1 cellular context compared by ENCODE assay signal in the genomic region with DNA sequence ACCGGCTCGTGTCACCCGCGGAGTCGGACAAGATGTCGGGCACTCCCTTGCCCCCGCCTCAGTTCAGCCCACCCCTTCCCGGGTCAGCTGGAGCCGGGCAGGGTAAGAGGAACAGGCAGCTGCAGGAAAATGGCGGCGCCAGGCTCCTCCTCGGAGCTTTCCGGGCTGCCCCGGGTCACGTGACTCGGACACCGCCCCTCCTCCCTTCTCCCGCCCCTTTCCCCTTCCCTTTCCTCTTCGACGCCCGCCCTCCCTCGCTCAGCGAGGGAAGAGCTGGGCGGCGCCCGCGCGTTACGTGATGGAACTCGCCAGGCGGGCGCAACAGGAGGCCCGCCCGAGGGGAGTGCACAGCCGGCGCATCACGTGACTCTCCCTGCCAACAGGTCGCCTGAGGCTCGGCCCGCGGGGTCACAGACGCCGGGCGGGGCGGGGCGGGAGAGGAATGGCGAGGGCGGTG.
TF ChIP-seq lines count a peak whose summit lies in the region.

A gene with protein sequence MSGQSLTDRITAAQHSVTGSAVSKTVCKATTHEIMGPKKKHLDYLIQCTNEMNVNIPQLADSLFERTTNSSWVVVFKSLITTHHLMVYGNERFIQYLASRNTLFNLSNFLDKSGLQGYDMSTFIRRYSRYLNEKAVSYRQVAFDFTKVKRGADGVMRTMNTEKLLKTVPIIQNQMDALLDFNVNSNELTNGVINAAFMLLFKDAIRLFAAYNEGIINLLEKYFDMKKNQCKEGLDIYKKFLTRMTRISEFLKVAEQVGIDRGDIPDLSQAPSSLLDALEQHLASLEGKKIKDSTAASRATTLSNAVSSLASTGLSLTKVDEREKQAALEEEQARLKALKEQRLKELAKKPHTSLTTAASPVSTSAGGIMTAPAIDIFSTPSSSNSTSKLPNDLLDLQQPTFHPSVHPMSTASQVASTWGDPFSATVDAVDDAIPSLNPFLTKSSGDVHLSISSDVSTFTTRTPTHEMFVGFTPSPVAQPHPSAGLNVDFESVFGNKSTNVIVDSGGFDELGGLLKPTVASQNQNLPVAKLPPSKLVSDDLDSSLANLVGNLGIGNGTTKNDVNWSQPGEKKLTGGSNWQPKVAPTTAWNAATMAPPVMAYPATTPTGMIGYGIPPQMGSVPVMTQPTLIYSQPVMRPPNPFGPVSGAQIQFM (minus strand): TSS at position 134 of the 457 bp plus-strand sequence. CDS start 304 bp downstream, outside the sequence.

TF ChIP-seq in HEK293, 187 proteins besides CTCF, POLR2A, EP300 and RAD21 (continued from another document and continues in another):
- TF ChIP-seq, protein P1, sequence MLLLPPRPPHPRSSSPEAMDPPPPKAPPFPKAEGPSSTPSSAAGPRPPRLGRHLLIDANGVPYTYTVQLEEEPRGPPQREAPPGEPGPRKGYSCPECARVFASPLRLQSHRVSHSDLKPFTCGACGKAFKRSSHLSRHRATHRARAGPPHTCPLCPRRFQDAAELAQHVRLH (tag by site-specific recombination; IDR thresholded peaks at IDR 0.05), result no peak
- TF ChIP-seq, protein P2, sequence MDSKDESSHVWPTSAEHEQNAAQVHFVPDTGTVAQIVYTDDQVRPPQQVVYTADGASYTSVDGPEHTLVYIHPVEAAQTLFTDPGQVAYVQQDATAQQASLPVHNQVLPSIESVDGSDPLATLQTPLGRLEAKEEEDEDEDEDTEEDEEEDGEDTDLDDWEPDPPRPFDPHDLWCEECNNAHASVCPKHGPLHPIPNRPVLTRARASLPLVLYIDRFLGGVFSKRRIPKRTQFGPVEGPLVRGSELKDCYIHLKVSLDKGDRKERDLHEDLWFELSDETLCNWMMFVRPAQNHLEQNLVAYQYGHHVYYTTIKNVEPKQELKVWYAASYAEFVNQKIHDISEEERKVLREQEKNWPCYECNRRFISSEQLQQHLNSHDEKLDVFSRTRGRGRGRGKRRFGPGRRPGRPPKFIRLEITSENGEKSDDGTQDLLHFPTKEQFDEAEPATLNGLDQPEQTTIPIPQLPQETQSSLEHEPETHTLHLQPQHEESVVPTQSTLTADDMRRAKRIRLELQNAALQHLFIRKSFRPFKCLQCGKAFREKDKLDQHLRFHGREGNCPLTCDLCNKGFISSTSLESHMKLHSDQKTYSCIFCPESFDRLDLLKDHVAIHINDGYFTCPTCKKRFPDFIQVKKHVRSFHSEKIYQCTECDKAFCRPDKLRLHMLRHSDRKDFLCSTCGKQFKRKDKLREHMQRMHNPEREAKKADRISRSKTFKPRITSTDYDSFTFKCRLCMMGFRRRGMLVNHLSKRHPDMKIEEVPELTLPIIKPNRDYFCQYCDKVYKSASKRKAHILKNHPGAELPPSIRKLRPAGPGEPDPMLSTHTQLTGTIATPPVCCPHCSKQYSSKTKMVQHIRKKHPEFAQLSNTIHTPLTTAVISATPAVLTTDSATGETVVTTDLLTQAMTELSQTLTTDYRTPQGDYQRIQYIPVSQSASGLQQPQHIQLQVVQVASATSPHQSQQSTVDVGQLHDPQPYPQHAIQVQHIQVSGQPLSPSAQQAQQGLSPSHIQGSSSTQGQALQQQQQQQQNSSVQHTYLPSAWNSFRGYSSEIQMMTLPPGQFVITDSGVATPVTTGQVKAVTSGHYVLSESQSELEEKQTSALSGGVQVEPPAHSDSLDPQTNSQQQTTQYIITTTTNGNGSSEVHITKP (tag by site-specific recombination; IDR thresholded peaks at IDR 0.05), result peak; percentile 76; the same call in 1 of the 2 replicates
- TF ChIP-seq ZNF521 (tag by site-specific recombination; IDR thresholded peaks at IDR 0.05) (no peak), HOXD13 (CRISPR knock-in tag; IDR thresholded peaks at IDR 0.05; ENCODE audit: borderline replicate concordance) (no peak), ZNF433 (tag by site-specific recombination; IDR thresholded peaks at IDR 0.05; ENCODE audit: low read depth) (no peak), ZNF623 (tag by site-specific recombination; IDR thresholded peaks at IDR 0.05) (no peak), ZNF16 (tag by site-specific recombination; IDR thresholded peaks at IDR 0.05; ENCODE audit: low read depth) (no peak), ZNF785 (tag by site-specific recombination; IDR thresholded peaks at IDR 0.05) (no peak), ZNF792 (tag by site-specific recombination; IDR thresholded peaks at IDR 0.05) (no peak), ZNF24 (tag by site-specific recombination; IDR thresholded peaks at IDR 0.05) (peak; percentile 64; the same call in 1 of the 2 replicates), ZNF558 (tag by site-specific recombination; IDR thresholded peaks at IDR 0.05) (no peak), ZNF670 (tag by site-specific recombination; IDR thresholded peaks at IDR 0.05; ENCODE audit: low read depth) (no peak), ZNF394 (tag by site-specific recombination; IDR thresholded peaks at IDR 0.05; ENCODE audit: borderline replicate concordance) (peak; percentile 40; the same call in 1 of the 2 replicates), ZNF19 (tag by site-specific recombination; IDR thresholded peaks at IDR 0.05; ENCODE audit: low read depth) (no peak), ZEB2 (tag by site-specific recombination; IDR thresholded peaks at IDR 0.05) (peak; percentile 50; the same call in 1 of the 2 replicates)
- TF ChIP-seq, protein P3, sequence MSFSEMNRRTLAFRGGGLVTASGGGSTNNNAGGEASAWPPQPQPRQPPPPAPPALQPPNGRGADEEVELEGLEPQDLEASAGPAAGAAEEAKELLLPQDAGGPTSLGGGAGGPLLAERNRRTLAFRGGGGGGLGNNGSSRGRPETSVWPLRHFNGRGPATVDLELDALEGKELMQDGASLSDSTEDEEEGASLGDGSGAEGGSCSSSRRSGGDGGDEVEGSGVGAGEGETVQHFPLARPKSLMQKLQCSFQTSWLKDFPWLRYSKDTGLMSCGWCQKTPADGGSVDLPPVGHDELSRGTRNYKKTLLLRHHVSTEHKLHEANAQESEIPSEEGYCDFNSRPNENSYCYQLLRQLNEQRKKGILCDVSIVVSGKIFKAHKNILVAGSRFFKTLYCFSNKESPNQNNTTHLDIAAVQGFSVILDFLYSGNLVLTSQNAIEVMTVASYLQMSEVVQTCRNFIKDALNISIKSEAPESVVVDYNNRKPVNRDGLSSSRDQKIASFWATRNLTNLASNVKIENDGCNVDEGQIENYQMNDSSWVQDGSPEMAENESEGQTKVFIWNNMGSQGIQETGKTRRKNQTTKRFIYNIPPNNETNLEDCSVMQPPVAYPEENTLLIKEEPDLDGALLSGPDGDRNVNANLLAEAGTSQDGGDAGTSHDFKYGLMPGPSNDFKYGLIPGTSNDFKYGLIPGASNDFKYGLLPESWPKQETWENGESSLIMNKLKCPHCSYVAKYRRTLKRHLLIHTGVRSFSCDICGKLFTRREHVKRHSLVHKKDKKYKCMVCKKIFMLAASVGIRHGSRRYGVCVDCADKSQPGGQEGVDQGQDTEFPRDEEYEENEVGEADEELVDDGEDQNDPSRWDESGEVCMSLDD (tag by site-specific recombination; IDR thresholded peaks at IDR 0.05), result 0 out of 2 replicates have a peak, but pooled peaks have one; percentile 26
- TF ChIP-seq, protein P4, sequence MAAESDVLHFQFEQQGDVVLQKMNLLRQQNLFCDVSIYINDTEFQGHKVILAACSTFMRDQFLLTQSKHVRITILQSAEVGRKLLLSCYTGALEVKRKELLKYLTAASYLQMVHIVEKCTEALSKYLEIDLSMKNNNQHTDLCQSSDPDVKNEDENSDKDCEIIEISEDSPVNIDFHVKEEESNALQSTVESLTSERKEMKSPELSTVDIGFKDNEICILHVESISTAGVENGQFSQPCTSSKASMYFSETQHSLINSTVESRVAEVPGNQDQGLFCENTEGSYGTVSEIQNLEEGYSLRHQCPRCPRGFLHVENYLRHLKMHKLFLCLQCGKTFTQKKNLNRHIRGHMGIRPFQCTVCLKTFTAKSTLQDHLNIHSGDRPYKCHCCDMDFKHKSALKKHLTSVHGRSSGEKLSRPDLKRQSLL (tag by site-specific recombination; IDR thresholded peaks at IDR 0.05), result no peak
- TF ChIP-seq, protein P5, sequence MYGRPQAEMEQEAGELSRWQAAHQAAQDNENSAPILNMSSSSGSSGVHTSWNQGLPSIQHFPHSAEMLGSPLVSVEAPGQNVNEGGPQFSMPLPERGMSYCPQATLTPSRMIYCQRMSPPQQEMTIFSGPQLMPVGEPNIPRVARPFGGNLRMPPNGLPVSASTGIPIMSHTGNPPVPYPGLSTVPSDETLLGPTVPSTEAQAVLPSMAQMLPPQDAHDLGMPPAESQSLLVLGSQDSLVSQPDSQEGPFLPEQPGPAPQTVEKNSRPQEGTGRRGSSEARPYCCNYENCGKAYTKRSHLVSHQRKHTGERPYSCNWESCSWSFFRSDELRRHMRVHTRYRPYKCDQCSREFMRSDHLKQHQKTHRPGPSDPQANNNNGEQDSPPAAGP (tag by site-specific recombination; IDR thresholded peaks at IDR 0.05), result no peak
- TF ChIP-seq, protein P6, sequence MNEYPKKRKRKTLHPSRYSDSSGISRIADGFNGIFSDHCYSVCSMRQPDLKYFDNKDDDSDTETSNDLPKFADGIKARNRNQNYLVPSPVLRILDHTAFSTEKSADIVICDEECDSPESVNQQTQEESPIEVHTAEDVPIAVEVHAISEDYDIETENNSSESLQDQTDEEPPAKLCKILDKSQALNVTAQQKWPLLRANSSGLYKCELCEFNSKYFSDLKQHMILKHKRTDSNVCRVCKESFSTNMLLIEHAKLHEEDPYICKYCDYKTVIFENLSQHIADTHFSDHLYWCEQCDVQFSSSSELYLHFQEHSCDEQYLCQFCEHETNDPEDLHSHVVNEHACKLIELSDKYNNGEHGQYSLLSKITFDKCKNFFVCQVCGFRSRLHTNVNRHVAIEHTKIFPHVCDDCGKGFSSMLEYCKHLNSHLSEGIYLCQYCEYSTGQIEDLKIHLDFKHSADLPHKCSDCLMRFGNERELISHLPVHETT (tag by site-specific recombination; IDR thresholded peaks at IDR 0.05), result no peak
- TF ChIP-seq, protein P7, sequence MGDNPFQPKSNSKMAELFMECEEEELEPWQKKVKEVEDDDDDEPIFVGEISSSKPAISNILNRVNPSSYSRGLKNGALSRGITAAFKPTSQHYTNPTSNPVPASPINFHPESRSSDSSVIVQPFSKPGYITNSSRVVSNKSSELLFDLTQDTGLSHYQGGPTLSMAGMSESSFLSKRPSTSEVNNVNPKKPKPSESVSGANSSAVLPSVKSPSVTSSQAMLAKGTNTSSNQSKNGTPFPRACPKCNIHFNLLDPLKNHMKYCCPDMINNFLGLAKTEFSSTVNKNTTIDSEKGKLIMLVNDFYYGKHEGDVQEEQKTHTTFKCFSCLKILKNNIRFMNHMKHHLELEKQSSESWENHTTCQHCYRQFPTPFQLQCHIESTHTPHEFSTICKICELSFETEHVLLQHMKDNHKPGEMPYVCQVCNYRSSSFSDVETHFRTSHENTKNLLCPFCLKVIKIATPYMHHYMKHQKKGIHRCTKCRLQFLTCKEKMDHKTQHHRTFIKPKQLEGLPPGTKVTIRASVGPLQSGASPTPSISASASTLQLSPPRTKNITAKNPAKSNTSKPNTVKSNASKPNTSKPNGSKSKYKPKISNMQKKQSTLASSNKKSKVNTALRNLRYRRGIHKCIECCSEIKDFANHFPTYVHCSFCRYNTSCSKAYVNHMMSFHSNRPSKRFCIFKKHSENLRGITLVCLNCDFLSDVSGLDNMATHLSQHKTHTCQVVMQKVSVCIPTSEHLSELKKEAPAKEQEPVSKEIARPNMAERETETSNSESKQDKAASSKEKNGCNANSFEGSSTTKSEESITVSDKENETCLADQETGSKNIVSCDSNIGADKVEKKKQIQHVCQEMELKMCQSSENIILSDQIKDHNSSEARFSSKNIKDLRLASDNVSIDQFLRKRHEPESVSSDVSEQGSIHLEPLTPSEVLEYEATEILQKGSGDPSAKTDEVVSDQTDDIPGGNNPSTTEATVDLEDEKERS (tag by site-specific recombination; IDR thresholded peaks at IDR 0.05), result no peak
- TF ChIP-seq, protein P8, sequence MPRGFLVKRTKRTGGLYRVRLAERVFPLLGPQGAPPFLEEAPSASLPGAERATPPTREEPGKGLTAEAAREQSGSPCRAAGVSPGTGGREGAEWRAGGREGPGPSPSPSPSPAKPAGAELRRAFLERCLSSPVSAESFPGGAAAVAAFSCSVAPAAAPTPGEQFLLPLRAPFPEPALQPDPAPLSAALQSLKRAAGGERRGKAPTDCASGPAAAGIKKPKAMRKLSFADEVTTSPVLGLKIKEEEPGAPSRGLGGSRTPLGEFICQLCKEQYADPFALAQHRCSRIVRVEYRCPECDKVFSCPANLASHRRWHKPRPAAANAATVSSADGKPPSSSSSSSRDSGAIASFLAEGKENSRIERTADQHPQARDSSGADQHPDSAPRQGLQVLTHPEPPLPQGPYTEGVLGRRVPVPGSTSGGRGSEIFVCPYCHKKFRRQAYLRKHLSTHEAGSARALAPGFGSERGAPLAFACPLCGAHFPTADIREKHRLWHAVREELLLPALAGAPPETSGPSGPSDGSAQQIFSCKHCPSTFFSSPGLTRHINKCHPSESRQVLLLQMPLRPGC (tag by site-specific recombination; IDR thresholded peaks at IDR 0.05), result peak; percentile 87
- TF ChIP-seq, protein P9, sequence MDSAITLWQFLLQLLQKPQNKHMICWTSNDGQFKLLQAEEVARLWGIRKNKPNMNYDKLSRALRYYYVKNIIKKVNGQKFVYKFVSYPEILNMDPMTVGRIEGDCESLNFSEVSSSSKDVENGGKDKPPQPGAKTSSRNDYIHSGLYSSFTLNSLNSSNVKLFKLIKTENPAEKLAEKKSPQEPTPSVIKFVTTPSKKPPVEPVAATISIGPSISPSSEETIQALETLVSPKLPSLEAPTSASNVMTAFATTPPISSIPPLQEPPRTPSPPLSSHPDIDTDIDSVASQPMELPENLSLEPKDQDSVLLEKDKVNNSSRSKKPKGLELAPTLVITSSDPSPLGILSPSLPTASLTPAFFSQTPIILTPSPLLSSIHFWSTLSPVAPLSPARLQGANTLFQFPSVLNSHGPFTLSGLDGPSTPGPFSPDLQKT (IDR thresholded peaks at IDR 0.05; ENCODE audit: borderline replicate concordance, low read depth, low read length), result no peak
